ENCODE assay signal across 26 cellular contexts in the genomic region with DNA sequence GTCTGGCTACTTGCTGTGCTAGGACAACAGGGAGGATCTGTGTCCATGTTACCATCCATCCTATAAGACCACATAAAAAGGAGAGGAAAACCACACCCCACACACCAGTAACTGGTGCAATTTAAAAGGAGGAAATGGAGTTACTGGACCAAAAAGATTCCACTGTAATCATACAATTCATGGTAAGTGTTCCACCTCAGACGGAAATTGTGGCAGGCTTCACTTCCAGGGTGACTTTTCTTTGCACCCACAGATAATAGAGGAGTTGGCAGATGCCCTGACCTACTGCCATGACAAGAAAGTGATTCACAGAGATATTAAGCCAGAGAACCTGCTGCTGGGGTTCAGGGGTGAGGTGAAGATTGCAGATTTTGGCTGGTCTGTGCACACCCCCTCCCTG.
"Had no signal": no experiment of that assay in that cellular context is flagged by ENCODE, and none has a peak within 500 bp of the region (broad histone marks: within the 10 kb centered on the region; RNA-seq: fewer than 3 reads in every experiment).

No MANE protein-coding gene starts in this region.

- H3K4me3 ChIP-seq: breast epithelium, colonic mucosa, dorsolateral prefrontal cortex, gastroesophageal sphincter, pancreas, psoas muscle, vagina had no signal

- H3K4me1 Mint-ChIP-seq: activated naive CD8-positive, alpha-beta T cell treated with anti-CD3 and anti-CD28 coated beads, Interleukin-2, amount 10 ng/mL, durations not matched to agents 7 days and 5 days; central memory CD8-positive, alpha-beta T cell; nephron; stimulated activated naive CD8-positive, alpha-beta T cell treated with anti-CD3 and anti-CD28 coated beads, Interleukin-15, amount 100 ng/mL, for 72 hours had no signal

- DNase-seq: activated CD4-positive, alpha-beta T cell treated with anti-CD3 and anti-CD28 coated beads, Interleukin-2, amount 50 U/mL, for 1 hour; activated CD4-positive, CD25-positive, alpha-beta regulatory T cell treated with anti-CD3 and anti-CD28 coated beads, Interleukin-2, amount 50 U/mL, for 72 hours; activated CD8-positive, alpha-beta T cell treated with anti-CD3 and anti-CD28 coated beads, Interleukin-2, amount 10 ng/mL, durations not matched to agents 7 days and 5 days; activated effector memory CD4-positive, alpha-beta T cell treated with Interleukin-2 at 50 U/mL for 16 hours; activated naive CD4-positive, alpha-beta T cell treated with anti-CD3 and anti-CD28 coated beads for 36 hours; activated naive CD8-positive, alpha-beta T cell treated with anti-CD3 and anti-CD28 coated beads, Interleukin-2, amount 10 ng/mL, durations not matched to agents 7 days and 5 days; activated T-cell treated with anti-CD3 and anti-CD28 coated beads, Interleukin-2, amount 50 U/mL, for 72 hours; amniotic stem cell; colonic mucosa; dorsolateral prefrontal cortex; midbrain; pancreas; psoas muscle; right cardiac atrium; stimulated activated CD4-positive, alpha-beta T cell treated with anti-CD3 and anti-CD28 coated beads, Interleukin-4, amount 100 ng/mL, for 4 hours; stimulated activated naive CD8-positive, alpha-beta T cell treated with anti-CD3 and anti-CD28 coated beads, Interleukin-15, amount 100 ng/mL, for 72 hours; T1000; trophoblast cell had no signal

- H3K36me3 ChIP-seq: breast epithelium, colonic mucosa, gastroesophageal sphincter, neutrophil, pancreas, vagina had no signal

- H3K4me3 Mint-ChIP-seq: activated CD8-positive, alpha-beta T cell treated with anti-CD3 and anti-CD28 coated beads, Interleukin-2, amount 10 ng/mL, durations not matched to agents 7 days and 5 days; activated naive CD4-positive, alpha-beta T cell treated with anti-CD3 and anti-CD28 coated beads for 36 hours; activated naive CD8-positive, alpha-beta T cell treated with anti-CD3 and anti-CD28 coated beads, Interleukin-2, amount 10 ng/mL, durations not matched to agents 7 days and 5 days; activated T-cell treated with anti-CD3 and anti-CD28 coated beads, Interleukin-2, amount 50 U/mL, for 72 hours; central memory CD8-positive, alpha-beta T cell; nephron; stimulated activated naive CD8-positive, alpha-beta T cell treated with anti-CD3 and anti-CD28 coated beads, Interleukin-15, amount 100 ng/mL, for 72 hours; T-helper 1 cell treated with Interleukin-12 subunit alpha and Interleukin-12 subunit beta and Interleukin-4 antibody, amounts not matched to agents 30 μg/mL and 1 μg/mL, for 36 hours had no signal

- H3K4me1 ChIP-seq: breast epithelium, colonic mucosa, gastroesophageal sphincter, pancreas, psoas muscle, vagina had no signal

- ATAC-seq: activated CD8-positive, alpha-beta T cell treated with anti-CD3 and anti-CD28 coated beads, Interleukin-2, amount 10 ng/mL, durations not matched to agents 7 days and 5 days; activated T-cell treated with anti-CD3 and anti-CD28 coated beads, Interleukin-2, amount 50 U/mL, for 72 hours; gastroesophageal sphincter; pancreas; psoas muscle; right cardiac atrium; stimulated activated naive CD8-positive, alpha-beta T cell treated with anti-CD3 and anti-CD28 coated beads, Interleukin-15, amount 100 ng/mL, for 72 hours had no signal

- H3K27me3 Mint-ChIP-seq: activated naive CD8-positive, alpha-beta T cell treated with anti-CD3 and anti-CD28 coated beads, Interleukin-2, amount 10 ng/mL, durations not matched to agents 7 days and 5 days; central memory CD8-positive, alpha-beta T cell; stimulated activated naive CD8-positive, alpha-beta T cell treated with anti-CD3 and anti-CD28 coated beads, Interleukin-15, amount 100 ng/mL, for 72 hours had no signal

- H3K27ac Mint-ChIP-seq: activated CD8-positive, alpha-beta T cell treated with anti-CD3 and anti-CD28 coated beads, Interleukin-2, amount 10 ng/mL, durations not matched to agents 7 days and 5 days; activated naive CD4-positive, alpha-beta T cell treated with anti-CD3 and anti-CD28 coated beads for 36 hours; activated naive CD8-positive, alpha-beta T cell treated with anti-CD3 and anti-CD28 coated beads, Interleukin-2, amount 10 ng/mL, durations not matched to agents 7 days and 5 days; activated T-cell treated with anti-CD3 and anti-CD28 coated beads, Interleukin-2, amount 50 U/mL, for 72 hours; nephron; stimulated activated naive CD8-positive, alpha-beta T cell treated with anti-CD3 and anti-CD28 coated beads, Interleukin-15, amount 100 ng/mL, for 72 hours; T-helper 1 cell treated with Interleukin-12 subunit alpha and Interleukin-12 subunit beta and Interleukin-4 antibody, amounts not matched to agents 30 μg/mL and 1 μg/mL, for 36 hours had no signal

- H3K27ac ChIP-seq: breast epithelium, colonic mucosa, dorsolateral prefrontal cortex, gastroesophageal sphincter, neutrophil, pancreas, psoas muscle, vagina, VCaP had no signal

- H3K9me3 ChIP-seq: colonic mucosa, gastroesophageal sphincter, neutrophil, pancreas, psoas muscle, vagina had no signal

- H3K27me3 ChIP-seq: breast epithelium, colonic mucosa, dorsolateral prefrontal cortex, gastroesophageal sphincter, neutrophil, pancreas, vagina had no signal

- H3K9me3 Mint-ChIP-seq: activated T-cell treated with anti-CD3 and anti-CD28 coated beads, Interleukin-2, amount 50 U/mL, for 72 hours; central memory CD8-positive, alpha-beta T cell; nephron; stimulated activated naive CD8-positive, alpha-beta T cell treated with anti-CD3 and anti-CD28 coated beads, Interleukin-15, amount 100 ng/mL, for 72 hours had no signal
